Comparison of ENCODE assay signal across 8 cellular contexts in genomic region chr13:77026783-77027621, GRCh38. TPM values are rescaled to one million over a fixed set of nuclear protein-coding genes. Genes with fewer than 3 reads are reported as not detected.
DNase-seq lines count a peak whose midpoint lies in the region; ATAC-seq and TF ChIP-seq lines count a peak whose summit lies in the region.

Gene FBXL3, minus strand, starts transcription at chr13:77027159. Its CDS starts 5,299 bp downstream, at chr13:77021860.

- DNase-seq in NCI-H1694 (lab: John Stamatoyannopoulos, UW) (peak; percentile 77), ascending aorta (ENCODE audit: low spot score in 2 of 2) (peak; percentile 36 to 91), right cardiac atrium (peak; percentile 88 to 95 (median 94)), putamen (ENCODE audit: low spot score) (peak; percentile 87), uterus (peak; percentile 86 to 87)
- peak; percentile 84 for DNase-seq in T-helper 2 cell treated with Interferon-gamma antibody and Interleukin-4, amounts not matched to agents 5 μg/mL and 100 μg/mL, for 36 hours (ENCODE audit: low spot score)

- under 1% methylated on average over 83 of the region's 83 CpGs for WGBS in right cardiac atrium

- H3K4me3 Mint-ChIP-seq in T-helper 2 cell treated with Interferon-gamma antibody and Interleukin-4, amounts not matched to agents 5 μg/mL and 100 μg/mL, for 36 hours = peak within 1 kb of the TSS; percentile 100

- H3K4me1 Mint-ChIP-seq in T-helper 2 cell treated with Interferon-gamma antibody and Interleukin-4, amounts not matched to agents 5 μg/mL and 100 μg/mL, for 36 hours (ENCODE audit: low read depth) = peaks cover 41% of the 10 kb centered on the region

- H3K4me1 ChIP-seq in ascending aorta (peaks cover 0 to 6% of the 10 kb centered on the region in 2 donors), right cardiac atrium (ENCODE audit: control insufficient read depth, insufficient read depth, low read length) (peaks cover 10% of the 10 kb centered on the region), uterus (no peaks in the 10 kb centered on the region)

- H3K36me3 Mint-ChIP-seq in T-helper 2 cell treated with Interferon-gamma antibody and Interleukin-4, amounts not matched to agents 5 μg/mL and 100 μg/mL, for 36 hours (ENCODE audit: low read depth) = peaks cover 27% of the 10 kb centered on the region

- H3K27me3 Mint-ChIP-seq in T-helper 2 cell treated with Interferon-gamma antibody and Interleukin-4, amounts not matched to agents 5 μg/mL and 100 μg/mL, for 36 hours (ENCODE audit: low read depth) = peaks cover 4% of the 10 kb centered on the region

- peak; percentile 49 to 76 for TF ChIP-seq POLR2A in uterus (IDR thresholded peaks at IDR 0.05)

- intact Hi-C loops in ascending aorta (cut with DNase I) = loop anchor here (1.0 to 10.0 kb wide), 5 partner anchors 35 to 1482 kb away; partner anchors contain the start of genes CLN5, KCTD12, MYCBP2 and UCHL3
- intact Hi-C loops in right cardiac atrium (cut with DNase I) = no loop called here
- intact Hi-C loops in uterus (cut with DNase I; ENCODE audit: low total_unique reads) = no loop called here

- H3K9me3 Mint-ChIP-seq in T-helper 2 cell treated with Interferon-gamma antibody and Interleukin-4, amounts not matched to agents 5 μg/mL and 100 μg/mL, for 36 hours = peaks cover 3% of the 10 kb centered on the region

- H3K9me3 ChIP-seq in ascending aorta (no peaks in the 10 kb centered on the region), right cardiac atrium (ENCODE audit: control insufficient read depth, low read length) (no peaks in the 10 kb centered on the region), uterus (no peaks in the 10 kb centered on the region)

- H3K27me3 ChIP-seq in ascending aorta (no peaks in the 10 kb centered on the region), right cardiac atrium (ENCODE audit: control insufficient read depth, insufficient read depth) (no peaks in the 10 kb centered on the region), uterus (no peaks in the 10 kb centered on the region)

- peak within 1 kb of the TSS; percentile 98 for H3K27ac Mint-ChIP-seq in T-helper 2 cell treated with Interferon-gamma antibody and Interleukin-4, amounts not matched to agents 5 μg/mL and 100 μg/mL, for 36 hours

- H3K4me3 ChIP-seq in ascending aorta (peak within 1 kb of the TSS; percentile 88 to 100), right cardiac atrium (ENCODE audit: low read length) (peak within 1 kb of the TSS; percentile 99), uterus (peak within 1 kb of the TSS; percentile 59 to 99)

- ATAC-seq in GM18502 (IDR thresholded peaks at IDR 0.05; ENCODE audit: poor library complexity, unreplicated experiment) (peak; percentile 65), HG02885 (IDR thresholded peaks at IDR 0.05; ENCODE audit: poor library complexity, unreplicated experiment) (peak; percentile 60), right cardiac atrium (peak; percentile 91 to 93)

- H3K36me3 ChIP-seq in ascending aorta (no peaks in the 10 kb centered on the region), uterus (no peaks in the 10 kb centered on the region)

- peak within 1 kb of the TSS; percentile 95 to 100 for H3K27ac ChIP-seq in ascending aorta
- peak within 1 kb of the TSS; percentile 100 for H3K27ac ChIP-seq in right cardiac atrium (ENCODE audit: low read length)
- peak within 1 kb of the TSS; percentile 100 for H3K27ac ChIP-seq in uterus

- no peak for TF ChIP-seq CTCF in ascending aorta (IDR thresholded peaks at IDR 0.05)
- TF ChIP-seq CTCF in uterus (IDR thresholded peaks at IDR 0.05) = no peak

RNA-seq across cellular contexts. Expression of gene FBXL3, which starts in this region (rescaled TPM):
- total RNA-seq in ascending aorta (102 TPM), right cardiac atrium (10 to 100 TPM; 36.3 to 40.2 (median 36.7) TPM), uterus (100 to 1,000 TPM in 2 of 4 donors, 10 to 100 TPM in 2; 62.8 to 158 (median 92.3) TPM)
- 19.7 TPM for polyA plus RNA-seq in right cardiac atrium

Comparison
In these comparisons a context has a peak if more than half of its experiments do, and no peak if none do; other contexts are left out.
1. Peak in every context shown above with its lines: DNase-seq, ATAC-seq, H3K4me3 ChIP-seq and H3K27ac ChIP-seq.